Comparison of ENCODE assay signal across 19 cellular contexts in the genomic region with DNA sequence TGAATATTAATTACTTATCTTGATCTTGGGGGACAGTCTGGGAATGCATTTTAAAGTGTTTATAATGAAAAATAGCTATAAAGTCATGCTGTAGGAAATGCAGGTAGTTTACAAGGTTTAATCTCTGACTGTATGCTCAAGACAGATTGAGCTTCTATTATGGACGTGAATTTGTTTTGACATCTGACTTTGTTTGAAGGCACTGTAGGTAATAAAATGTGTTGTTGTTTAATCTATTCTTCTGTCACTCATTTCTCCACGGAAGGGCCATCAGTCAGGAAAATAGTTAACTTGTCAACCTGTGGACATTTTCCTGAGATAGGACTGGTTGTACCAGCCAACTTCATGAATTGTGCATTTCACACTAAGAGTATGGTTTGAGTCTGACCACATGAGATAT.
DNase-seq lines count a peak whose midpoint lies in the region; ATAC-seq and TF ChIP-seq lines count a peak whose summit lies in the region.
"Had no signal": no experiment of that assay in that cellular context is flagged by ENCODE, and none has a peak within 500 bp of the region (broad histone marks: within the 10 kb centered on the region; RNA-seq: fewer than 3 reads in every experiment).

No MANE protein-coding gene starts in this region.

- H3K79me2 ChIP-seq in OCI-LY1 (ENCODE audit: insufficient read depth, low read length) = no peaks in the 10 kb centered on the region

- no peaks in the 10 kb centered on the region for H3K36me3 ChIP-seq in OCI-LY1 (ENCODE audit: insufficient read depth, low read length)
- H3K36me3 ChIP-seq: BLaER1 had no signal

- H3K9me3 ChIP-seq in OCI-LY1 (ENCODE audit: low read length) = peaks cover 7% of the 10 kb centered on the region; the same call in 1 of the 2 replicates
- H3K9me3 ChIP-seq: BLaER1, Caco-2 had no signal

- no peak overlapping the region for H3K4me2 ChIP-seq in OCI-LY1 (ENCODE audit: low read length)
- H3K4me2 ChIP-seq: BLaER1 had no signal

- no peaks in the 10 kb centered on the region for H3K9me2 ChIP-seq in OCI-LY1 (ENCODE audit: low read depth, low read length)

- no peak for TF ChIP-seq CTCF in OCI-LY1 (IDR thresholded peaks at IDR 0.05; ENCODE audit: low read length)

- no peaks in the 10 kb centered on the region for H3K27me3 ChIP-seq in OCI-LY1 (ENCODE audit: insufficient read depth, low read length)
- H3K27me3 ChIP-seq: BLaER1 had no signal

- no peak overlapping the region for H3K27ac ChIP-seq in OCI-LY1 (ENCODE audit: low read depth, low read length, poor library complexity, severe bottlenecking)
- H3K27ac ChIP-seq: 22Rv1, BLaER1, C4-2B, GM23248 had no signal

- H3K4me1 ChIP-seq in OCI-LY1 (ENCODE audit: insufficient read depth, low read length, severe bottlenecking) = peaks cover 6% of the 10 kb centered on the region
- H3K4me1 ChIP-seq: BLaER1, Caco-2 had no signal

- ATAC-seq in HG02623 (IDR thresholded peaks at IDR 0.05; ENCODE audit: unreplicated experiment) = no peak
- ATAC-seq: CD8-positive, alpha-beta T cell; HCT116 had no signal

- no peak overlapping the region for H3K4me3 ChIP-seq in OCI-LY1 (ENCODE audit: low read depth, low read length, poor library complexity, severe bottlenecking)
- H3K4me3 ChIP-seq: BLaER1, GM23248 had no signal

- DNase-seq in DMS153 (lab: John Stamatoyannopoulos, UW) (peak; percentile 5), DMS153 treated with DMSO at 0.1 percent for 48 hours (lab: John Stamatoyannopoulos, UW; ENCODE audit: unreplicated experiment) (no peak), NCI-H1417 (lab: John Stamatoyannopoulos, UW) (peak in 2 of 3 experiments; percentile 11 to 76), NCI-H146 treated with DMSO at 0.1 percent for 48 hours (lab: John Stamatoyannopoulos, UW; ENCODE audit: unreplicated experiment) (no peak)
- DNase-seq: Caco-2; CD4-positive, CD25-positive, alpha-beta regulatory T cell; CD8-positive, alpha-beta T cell; DMS53; DMS79 treated with DMSO at 0.1 percent for 48 hours; GF-D8; GM23248; H9; HFFc6 had no signal

- no peaks in the 10 kb centered on the region for H3F3A ChIP-seq in OCI-LY1 (ENCODE audit: insufficient read depth, low read length)

- H2AFZ ChIP-seq in OCI-LY1 (ENCODE audit: low read length) = peak overlapping the region; percentile 18; the same call in 1 of the 2 replicates
- H2AFZ ChIP-seq: GM23248 had no signal

- no peaks in the 10 kb centered on the region for H4K20me1 ChIP-seq in OCI-LY1 (ENCODE audit: insufficient read depth, low read length)
- H4K20me1 ChIP-seq: BLaER1 had no signal

- H3K9ac ChIP-seq in OCI-LY1 (ENCODE audit: low read length) = no peak overlapping the region
- H3K9ac ChIP-seq: BLaER1, GM23248 had no signal

Comparison
In these comparisons a context has a peak if more than half of its experiments do, and no peak if none do; other contexts are left out.
1. DNase-seq: peak in DMS153 (single experiment) and NCI-H1417 (2 of 3); none in DMS153 treated with DMSO at 0.1 percent for 48 hours (single experiment) and NCI-H146 treated with DMSO at 0.1 percent for 48 hours (single experiment).